In the genomic region with DNA sequence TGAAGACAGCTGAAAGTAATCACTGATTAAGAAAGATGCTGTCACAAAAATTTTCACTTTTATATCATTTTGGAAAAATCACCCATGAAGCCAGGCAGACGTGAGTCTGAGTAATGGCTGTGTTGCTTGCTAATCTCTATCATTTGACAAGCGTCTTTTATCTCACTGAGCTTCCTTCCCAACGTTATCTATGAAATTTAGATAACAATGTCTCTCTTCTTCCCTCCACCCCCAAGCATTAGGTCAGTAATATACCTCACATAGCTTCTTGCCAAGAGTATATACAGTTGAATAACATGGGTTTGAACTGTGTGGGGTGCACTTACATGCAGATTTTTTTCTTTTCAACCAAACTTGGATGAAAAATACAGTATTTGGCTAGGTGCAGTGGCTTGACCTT, we compare ENCODE assay signal across 24 cellular contexts.
"Had no signal": no experiment of that assay in that cellular context is flagged by ENCODE, and none has a peak within 500 bp of the region (broad histone marks: within the 10 kb centered on the region; RNA-seq: fewer than 3 reads in every experiment).

No MANE protein-coding gene starts in this region.

- H2AFZ ChIP-seq: neural progenitor cell had no signal

- H3K27ac ChIP-seq: foreskin keratinocyte, gastroesophageal sphincter, heart right ventricle, neural progenitor cell, prostate gland, sigmoid colon, spleen, thoracic aorta, tibial nerve, upper lobe of left lung had no signal

- H3K27me3 ChIP-seq: foreskin keratinocyte, gastroesophageal sphincter, heart right ventricle, neural progenitor cell, sigmoid colon, spleen, tibial nerve, upper lobe of left lung had no signal

- H3K4me3 ChIP-seq: gastroesophageal sphincter, heart right ventricle, lung, mucosa of descending colon, neural progenitor cell, prostate gland, sigmoid colon, spleen, thoracic aorta, tibial nerve, upper lobe of left lung had no signal

- DNase-seq: cortex of kidney; effector CD4-positive, alpha-beta T cell; foreskin keratinocyte; heart right ventricle; hippocampal formation; mucosa of descending colon; naive B cell; nucleus accumbens; right cardiac atrium; sigmoid colon; spleen; stimulated activated CD4-positive, alpha-beta T cell treated with anti-CD3 and anti-CD28 coated beads, Interleukin-4, amount 100 ng/mL, for 4 hours; stimulated activated naive CD8-positive, alpha-beta T cell treated with anti-CD3 and anti-CD28 coated beads, Interleukin-15, Interleukin-2, amounts not matched to agents 100 U/mL and 50 U/mL, for 24 hours; substantia nigra; upper lobe of left lung had no signal

- H3K36me3 ChIP-seq: gastroesophageal sphincter, heart right ventricle, neural progenitor cell, prostate gland, sigmoid colon, spleen, thoracic aorta, tibial nerve, upper lobe of left lung had no signal

- H3K9me3 ChIP-seq: prostate gland, sigmoid colon, thoracic aorta had no signal

- H3K4me2 ChIP-seq: neural progenitor cell had no signal

- H3K9ac ChIP-seq: neural progenitor cell had no signal

- H3K4me1 ChIP-seq: foreskin keratinocyte, gastroesophageal sphincter, heart right ventricle, neural progenitor cell, prostate gland, sigmoid colon, spleen, tibial nerve, upper lobe of left lung had no signal

- ATAC-seq: foreskin keratinocyte; gastroesophageal sphincter; heart right ventricle; left lobe of liver; mucosa of descending colon; natural killer cell treated with Interleukin-12 subunit alpha and Interleukin-12 subunit beta and Interleukin-15 and Interleukin-18, amount 100 ng/mL, for 72 hours; right cardiac atrium; stimulated activated memory B cell treated with anti-CD40 and anti-IgM and Interleukin-4, amounts not matched to agents 10 μg/mL and 1 μg/mL and 100 μg/mL, for 72 hours; stimulated activated naive CD8-positive, alpha-beta T cell treated with anti-CD3 and anti-CD28 coated beads, Interleukin-15, Interleukin-2, amounts not matched to agents 100 U/mL and 50 U/mL, for 24 hours had no signal
